ENCODE assay signal across 14 cellular contexts in the genomic region with DNA sequence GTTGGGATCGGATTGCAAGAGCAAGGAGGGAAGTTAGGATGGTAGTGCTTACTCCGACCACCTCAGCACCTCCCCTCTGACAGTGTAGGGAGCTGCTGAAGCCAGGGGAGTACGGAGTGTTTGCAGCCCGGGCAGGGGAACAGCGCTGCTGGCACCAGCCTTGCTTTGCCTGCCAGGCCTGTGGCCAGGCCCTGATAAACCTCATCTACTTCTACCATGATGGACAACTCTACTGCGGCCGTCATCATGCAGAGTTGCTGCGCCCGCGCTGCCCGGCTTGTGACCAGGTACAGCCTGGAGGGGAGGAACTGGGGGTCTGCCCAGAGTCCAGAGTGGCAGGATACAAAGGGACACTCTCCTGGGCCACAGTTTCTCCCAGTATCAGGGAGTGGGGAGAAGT. TPM values are rescaled to one million over a fixed set of nuclear protein-coding genes. Genes with fewer than 3 reads are reported as not detected.
DNase-seq lines count a peak whose midpoint lies in the region; ATAC-seq and TF ChIP-seq lines count a peak whose summit lies in the region.
"Had no signal": no experiment of that assay in that cellular context is flagged by ENCODE, and none has a peak within 500 bp of the region (broad histone marks: within the 10 kb centered on the region; RNA-seq: fewer than 3 reads in every experiment).

No MANE protein-coding gene starts in this region.

- H3K79me2 ChIP-seq in DOHH2 (ENCODE audit: control insufficient read depth, low read length): peaks cover 37% of the 10 kb centered on the region

- no peak for ATAC-seq in CD4-positive, CD25-positive, alpha-beta regulatory T cell (ENCODE audit: low read depth in 2 of 2)
- ATAC-seq in natural killer cell treated with Interleukin-12 subunit alpha and Interleukin-12 subunit beta and Interleukin-15 and Interleukin-18, amount 100 ng/mL, for 72 hours: no peak
- ATAC-seq in HG03095 (IDR thresholded peaks at IDR 0.05; ENCODE audit: unreplicated experiment): no peak
- ATAC-seq: sciatic nerve had no signal

- no peak overlapping the region for H3K27ac ChIP-seq in CD4-positive, CD25-positive, alpha-beta regulatory T cell (ENCODE audit: insufficient read depth, low read length, poor library complexity, severe bottlenecking)
- H3K27ac ChIP-seq in DOHH2 (ENCODE audit: low read depth, low read length) (no peak overlapping the region), SJCRH30 (no peak overlapping the region)

- H3K9me3 ChIP-seq in CD4-positive, CD25-positive, alpha-beta regulatory T cell (ENCODE audit: control insufficient read depth in 2 of 2, low read length in 2 of 2): no peaks in the 10 kb centered on the region
- H3K9me3 ChIP-seq in DOHH2 (ENCODE audit: control insufficient read depth, insufficient read depth, low read length) (no peaks in the 10 kb centered on the region), SJCRH30 (replicated peaks) (no peaks in the 10 kb centered on the region)
- H3K9me3 ChIP-seq: breast epithelium, esophagus muscularis mucosa had no signal

- no peak for DNase-seq in CD4-positive, CD25-positive, alpha-beta regulatory T cell
- DNase-seq in chondrocyte (ENCODE audit: low spot score): peak; percentile 60
- DNase-seq in natural killer cell treated with Interleukin-12 subunit alpha and Interleukin-12 subunit beta and Interleukin-15 and Interleukin-18, amount 100 ng/mL, for 72 hours (ENCODE audit: low spot score): no peak
- no peak for DNase-seq in SJCRH30
- no peak for DNase-seq in UCSD-AML1 (lab: John Stamatoyannopoulos, UW; ENCODE audit: unreplicated experiment)
- DNase-seq in HFFc6: no peak
- DNase-seq: MM.1S, NCI-H226, T1000 had no signal

- peaks cover 20% of the 10 kb centered on the region for H3K27me3 Mint-ChIP-seq in CD4-positive, CD25-positive, alpha-beta regulatory T cell
- H3K27me3 Mint-ChIP-seq in chondrocyte (ENCODE audit: low read depth) (no peaks in the 10 kb centered on the region), HFFc6 (ENCODE audit: insufficient read depth) (peaks cover 6% of the 10 kb centered on the region)
- no peaks in the 10 kb centered on the region for H3K27me3 Mint-ChIP-seq in natural killer cell treated with Interleukin-12 subunit alpha and Interleukin-12 subunit beta and Interleukin-15 and Interleukin-18, amount 100 ng/mL, for 72 hours

- H3K4me1 ChIP-seq in CD4-positive, CD25-positive, alpha-beta regulatory T cell (ENCODE audit: control insufficient read depth, insufficient read depth, low read length, poor library complexity, severe bottlenecking): peaks cover 32% of the 10 kb centered on the region
- peaks cover 47% of the 10 kb centered on the region for H3K4me1 ChIP-seq in DOHH2 (ENCODE audit: control insufficient read depth, low read length)
- H3K4me1 ChIP-seq in SJCRH30: peaks cover 2% of the 10 kb centered on the region; the same call in 1 of the 2 replicates

- H3K36me3 Mint-ChIP-seq in CD4-positive, CD25-positive, alpha-beta regulatory T cell: peaks cover 8% of the 10 kb centered on the region
- H3K36me3 Mint-ChIP-seq in chondrocyte (ENCODE audit: low read depth): peaks cover 3% of the 10 kb centered on the region
- peaks cover 9% of the 10 kb centered on the region for H3K36me3 Mint-ChIP-seq in natural killer cell treated with Interleukin-12 subunit alpha and Interleukin-12 subunit beta and Interleukin-15 and Interleukin-18, amount 100 ng/mL, for 72 hours
- H3K36me3 Mint-ChIP-seq in HFFc6 (ENCODE audit: low read depth): peaks cover 19% of the 10 kb centered on the region

- no peaks in the 10 kb centered on the region for H3K9me2 ChIP-seq in DOHH2 (replicated peaks; ENCODE audit: control insufficient read depth, low read length)

- H3K4me2 ChIP-seq in DOHH2 (ENCODE audit: low read length): peak overlapping the region; percentile 93

- H4K20me1 ChIP-seq in DOHH2 (ENCODE audit: control insufficient read depth, insufficient read depth, low read depth, low read length): no peaks in the 10 kb centered on the region; the same call in 1 of the 2 replicates

- H3K4me3 Mint-ChIP-seq in CD4-positive, CD25-positive, alpha-beta regulatory T cell: peak overlapping the region; percentile 66 to 96 (median 85)
- H3K4me3 Mint-ChIP-seq in chondrocyte (ENCODE audit: unreplicated experiment): no peak overlapping the region
- peak overlapping the region; percentile 42 for H3K4me3 Mint-ChIP-seq in natural killer cell treated with Interleukin-12 subunit alpha and Interleukin-12 subunit beta and Interleukin-15 and Interleukin-18, amount 100 ng/mL, for 72 hours
- no peak overlapping the region for H3K4me3 Mint-ChIP-seq in HFFc6

- TF ChIP-seq CTCF in DOHH2 (IDR thresholded peaks at IDR 0.05; ENCODE audit: low read depth, low read length, poor library complexity, severe bottlenecking) (no peak), chondrocyte (IDR thresholded peaks at IDR 0.05) (no peak), HFFc6 (IDR thresholded peaks at IDR 0.05) (no peak)

- H3K4me3 ChIP-seq in CD4-positive, CD25-positive, alpha-beta regulatory T cell (ENCODE audit: low read depth, low read length): no peak overlapping the region
- H3K4me3 ChIP-seq in DOHH2 (ENCODE audit: low read length) (no peak overlapping the region), SJCRH30 (no peak overlapping the region)

- H3K4me1 Mint-ChIP-seq in CD4-positive, CD25-positive, alpha-beta regulatory T cell: peaks cover 6 to 28% (median 12%) of the 10 kb centered on the region in 4 donors
- H3K4me1 Mint-ChIP-seq in chondrocyte (ENCODE audit: low read depth) (peaks cover 26% of the 10 kb centered on the region), HFFc6 (ENCODE audit: low read depth) (peaks cover 27% of the 10 kb centered on the region)
- H3K4me1 Mint-ChIP-seq in natural killer cell treated with Interleukin-12 subunit alpha and Interleukin-12 subunit beta and Interleukin-15 and Interleukin-18, amount 100 ng/mL, for 72 hours (ENCODE audit: low read depth in 2 of 2): peaks cover 10 to 15% of the 10 kb centered on the region in 2 donors

- no peak overlapping the region for H3K27ac Mint-ChIP-seq in CD4-positive, CD25-positive, alpha-beta regulatory T cell
- H3K27ac Mint-ChIP-seq in chondrocyte (ENCODE audit: unreplicated experiment) (no peak overlapping the region), HFFc6 (no peak overlapping the region)
- H3K27ac Mint-ChIP-seq in natural killer cell treated with Interleukin-12 subunit alpha and Interleukin-12 subunit beta and Interleukin-15 and Interleukin-18, amount 100 ng/mL, for 72 hours: no peak overlapping the region

- peaks cover 14% of the 10 kb centered on the region for H3K36me3 ChIP-seq in CD4-positive, CD25-positive, alpha-beta regulatory T cell (ENCODE audit: control insufficient read depth, insufficient read depth, low read length)
- peaks cover 25% of the 10 kb centered on the region for H3K36me3 ChIP-seq in DOHH2 (ENCODE audit: control insufficient read depth, low read length)
- peaks cover 15% of the 10 kb centered on the region for H3K36me3 ChIP-seq in SJCRH30
- H3K36me3 ChIP-seq: breast epithelium had no signal

- H3K9me3 Mint-ChIP-seq in CD4-positive, CD25-positive, alpha-beta regulatory T cell: no peaks in the 10 kb centered on the region
- H3K9me3 Mint-ChIP-seq in chondrocyte (ENCODE audit: low read depth) (no peaks in the 10 kb centered on the region), HFFc6 (no peaks in the 10 kb centered on the region)
- no peaks in the 10 kb centered on the region for H3K9me3 Mint-ChIP-seq in natural killer cell treated with Interleukin-12 subunit alpha and Interleukin-12 subunit beta and Interleukin-15 and Interleukin-18, amount 100 ng/mL, for 72 hours

- peaks cover 15% of the 10 kb centered on the region for H3F3A ChIP-seq in DOHH2 (ENCODE audit: control insufficient read depth, insufficient read depth)

- H3K27me3 ChIP-seq in CD4-positive, CD25-positive, alpha-beta regulatory T cell (ENCODE audit: control insufficient read depth, insufficient read depth, low read length): peaks cover 2% of the 10 kb centered on the region
- peaks cover 4% of the 10 kb centered on the region for H3K27me3 ChIP-seq in DOHH2 (ENCODE audit: control insufficient read depth, low read length)
- H3K27me3 ChIP-seq in SJCRH30: no peaks in the 10 kb centered on the region
- H3K27me3 ChIP-seq: breast epithelium, esophagus muscularis mucosa had no signal

RNA-seq across cellular contexts. Expression of gene TOMM6, which starts 2.2 kb away (rescaled TPM):
- 102 TPM for total RNA-seq in CD4-positive, CD25-positive, alpha-beta regulatory T cell
- 100 to 1,000 TPM; 315 to 364 (median 362) TPM for polyA plus RNA-seq in CD4-positive, CD25-positive, alpha-beta regulatory T cell
- 96.1 to 129 TPM (median 97.6 TPM) in 3 replicates for total RNA-seq in chondrocyte
- 100 to 1,000 TPM; 208 to 284 TPM for total RNA-seq in natural killer cell treated with Interleukin-12 subunit alpha and Interleukin-12 subunit beta and Interleukin-15 and Interleukin-18, amount 100 ng/mL, for 72 hours
- total RNA-seq in SJCRH30 (2014; rRNA removed; shearing (Covaris generic)): 194 and 198 TPM in 2 replicates
- 100 to 1,000 TPM; 216 to 234 (median 228) TPM for total RNA-seq in HFFc6 (2021; fragmentation: NEBNext Ultra II Directional; extraction: Animal tissue kit (Norgen Biotek cat#: 25700))

RNA-seq across cellular contexts. Expression of gene PRICKLE4, which starts 4.7 kb away (rescaled TPM):
- total RNA-seq in CD4-positive, CD25-positive, alpha-beta regulatory T cell: not detected
- polyA plus RNA-seq in CD4-positive, CD25-positive, alpha-beta regulatory T cell: not detected
- 3.1 to 5.9 TPM (median 3.6 TPM) in 3 replicates for total RNA-seq in chondrocyte
- not detected for total RNA-seq in natural killer cell treated with Interleukin-12 subunit alpha and Interleukin-12 subunit beta and Interleukin-15 and Interleukin-18, amount 100 ng/mL, for 72 hours
- 0.28 TPM in 1 of 2 replicates, not detected in the other for total RNA-seq in SJCRH30 (2014; rRNA removed; shearing (Covaris generic))
- total RNA-seq in HFFc6 (2021; fragmentation: NEBNext Ultra II Directional; extraction: Animal tissue kit (Norgen Biotek cat#: 25700)): under 1 TPM in 3 of 6 experiments, not detected in 3; 0.30 to 0.68 (median 0.31) TPM

RNA-seq across cellular contexts. Expression of gene FRS3, which starts 5.6 kb away (rescaled TPM):
- total RNA-seq in CD4-positive, CD25-positive, alpha-beta regulatory T cell: 6.4 TPM
- polyA plus RNA-seq in CD4-positive, CD25-positive, alpha-beta regulatory T cell: 1 to 10 TPM; 1.3 to 1.6 (median 1.4) TPM
- total RNA-seq in chondrocyte: 3.0 to 3.8 TPM (median 3.3 TPM) in 3 replicates
- total RNA-seq in natural killer cell treated with Interleukin-12 subunit alpha and Interleukin-12 subunit beta and Interleukin-15 and Interleukin-18, amount 100 ng/mL, for 72 hours: 1 to 10 TPM; 7.4 to 9.5 TPM
- total RNA-seq in SJCRH30 (2014; rRNA removed; shearing (Covaris generic)): 2.6 TPM in 2 replicates
- total RNA-seq in HFFc6 (2021; fragmentation: NEBNext Ultra II Directional; extraction: Animal tissue kit (Norgen Biotek cat#: 25700)): 1 to 10 TPM; 2.5 to 3.4 (median 2.9) TPM

RNA-seq across cellular contexts. Expression of gene PGC, which starts 38.1 kb away (rescaled TPM):
- not detected for total RNA-seq in CD4-positive, CD25-positive, alpha-beta regulatory T cell
- polyA plus RNA-seq in CD4-positive, CD25-positive, alpha-beta regulatory T cell: not detected
- not detected in 3 replicates for total RNA-seq in chondrocyte
- not detected for total RNA-seq in natural killer cell treated with Interleukin-12 subunit alpha and Interleukin-12 subunit beta and Interleukin-15 and Interleukin-18, amount 100 ng/mL, for 72 hours
- not detected in 2 replicates for total RNA-seq in SJCRH30 (2014; rRNA removed; shearing (Covaris generic))
- total RNA-seq in HFFc6 (2021; fragmentation: NEBNext Ultra II Directional; extraction: Animal tissue kit (Norgen Biotek cat#: 25700)): not detected

RNA-seq across cellular contexts. Expression of gene TFEB, which starts 49.8 kb away (rescaled TPM):
- 26.7 TPM for total RNA-seq in CD4-positive, CD25-positive, alpha-beta regulatory T cell
- 10 to 100 TPM in 1 of 4 donors, 1 to 10 TPM in 3; 8.0 to 11.0 (median 8.7) TPM for polyA plus RNA-seq in CD4-positive, CD25-positive, alpha-beta regulatory T cell
- total RNA-seq in chondrocyte: 10.7 to 12.4 TPM (median 11.6 TPM) in 3 replicates
- 10 to 100 TPM; 36.0 to 40.1 TPM for total RNA-seq in natural killer cell treated with Interleukin-12 subunit alpha and Interleukin-12 subunit beta and Interleukin-15 and Interleukin-18, amount 100 ng/mL, for 72 hours
- total RNA-seq in SJCRH30 (2014; rRNA removed; shearing (Covaris generic)): 0.57 and 0.63 TPM in 2 replicates
- total RNA-seq in HFFc6 (2021; fragmentation: NEBNext Ultra II Directional; extraction: Animal tissue kit (Norgen Biotek cat#: 25700)): 10 to 100 TPM in 4 of 6 experiments, 1 to 10 TPM in 2; 8.7 to 14.2 (median 11.0) TPM

Comparison
In these comparisons a context has a peak if more than half of its experiments do, and no peak if none do; other contexts are left out.
1. H3K4me3 Mint-ChIP-seq: peak in CD4-positive, CD25-positive, alpha-beta regulatory T cell (4 of 4) and natural killer cell treated with Interleukin-12 subunit alpha and Interleukin-12 subunit beta and Interleukin-15 and Interleukin-18, amount 100 ng/mL, for 72 hours (single experiment); none in chondrocyte (single experiment) and HFFc6 (single experiment).